12 cellular contexts compared by ENCODE assay signal in the genomic region with DNA sequence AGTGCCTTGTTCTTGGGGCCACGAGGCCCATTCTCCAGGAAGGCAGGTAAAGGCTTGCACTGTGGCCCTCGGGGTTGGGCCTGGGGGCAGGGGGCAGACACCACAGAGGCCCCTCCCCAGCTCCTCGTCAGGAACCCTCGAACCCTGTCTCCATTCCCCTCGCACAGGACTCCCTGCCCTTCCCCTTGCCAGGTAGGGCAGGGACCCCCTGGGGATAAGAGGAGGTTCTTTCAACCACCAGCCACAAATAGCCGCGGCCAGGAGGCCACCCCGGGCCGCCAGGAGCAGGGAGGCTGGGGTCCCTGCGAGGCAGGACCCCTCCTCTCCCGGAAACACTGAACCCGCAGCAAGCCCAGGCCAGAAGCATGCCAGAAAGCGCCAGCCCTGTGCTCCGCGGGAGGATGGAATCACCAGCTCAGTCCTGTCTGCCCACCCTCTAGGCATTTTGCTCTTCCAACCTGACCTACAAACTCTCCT. TPM values are rescaled to one million over a fixed set of nuclear protein-coding genes. Genes with fewer than 3 reads are reported as not detected.
DNase-seq lines count a peak whose midpoint lies in the region; ATAC-seq and TF ChIP-seq lines count a peak whose summit lies in the region.
"Had no signal": no experiment of that assay in that cellular context is flagged by ENCODE, and none has a peak within 500 bp of the region (broad histone marks: within the 10 kb centered on the region; RNA-seq: fewer than 3 reads in every experiment).

No MANE protein-coding gene starts in this region.

- H3K4me1 ChIP-seq in adrenal gland (replicated peaks in 1 of 2) (peaks cover 0 to under 1% of the 10 kb centered on the region in 2 donors), heart left ventricle (peaks cover 0 to 11% (median 0%) of the 10 kb centered on the region in 12 donors), upper lobe of left lung (peaks cover 0 to 11% (median 8%) of the 10 kb centered on the region in 4 donors)

- H3K9me3 ChIP-seq in adrenal gland (replicated peaks in 1 of 3) (no peaks in the 10 kb centered on the region), heart left ventricle (no peaks in the 10 kb centered on the region), upper lobe of left lung (no peaks in the 10 kb centered on the region)
- H3K9me3 ChIP-seq: mucosa of descending colon had no signal

- H3K27ac Mint-ChIP-seq in nephron, result no peak overlapping the region
- H3K27ac Mint-ChIP-seq: activated naive CD8-positive, alpha-beta T cell treated with anti-CD3 and anti-CD28 coated beads, Interleukin-2, amount 50 U/mL, for 24 hours had no signal

- no peaks in the 10 kb centered on the region for H3K27me3 ChIP-seq in adrenal gland
- peaks cover 0 to 26% (median 12%) of the 10 kb centered on the region in 9 donors for H3K27me3 ChIP-seq in heart left ventricle
- peaks cover 0 to 18% (median 8%) of the 10 kb centered on the region in 4 donors for H3K27me3 ChIP-seq in upper lobe of left lung

- intact Hi-C loops in adrenal gland (cut with DNase I) (loop anchor here in 1 of 2 donors (10.0 kb wide), 1 partner anchor 66 kb away; the partner anchor contains the start of gene ALDH3A2), heart left ventricle (cut with DNase I) (no loop called here)

- H3K9me3 Mint-ChIP-seq in nephron, result no peaks in the 10 kb centered on the region
- H3K9me3 Mint-ChIP-seq: activated naive CD8-positive, alpha-beta T cell treated with anti-CD3 and anti-CD28 coated beads, Interleukin-2, amount 50 U/mL, for 24 hours had no signal

- H3K36me3 ChIP-seq in adrenal gland (replicated peaks in 1 of 2) (no peaks in the 10 kb centered on the region), heart left ventricle (no peaks in the 10 kb centered on the region), upper lobe of left lung (no peaks in the 10 kb centered on the region)

- no peaks in the 10 kb centered on the region for H3K4me1 Mint-ChIP-seq in nephron

- H3K4me3 ChIP-seq in adrenal gland (peak overlapping the region in 1 of 4 donors; percentile 68), heart left ventricle (peak overlapping the region in 7 of 12 donors; percentile 46 to 59 (median 54)), upper lobe of left lung (peak overlapping the region in 3 of 4 donors; percentile 36 to 47 (median 46))
- H3K4me3 ChIP-seq: mucosa of descending colon had no signal

- no peaks in the 10 kb centered on the region for H3K36me3 Mint-ChIP-seq in nephron (ENCODE audit: low read depth)

- DNase-seq in adrenal gland (peak in 3 of 7 donors; percentile 38 to 40 (median 40)), heart left ventricle (no peak), upper lobe of left lung (peak in 1 of 2 donors; percentile 70), SW480 (ENCODE audit: low spot score) (no peak), NCI-H1048 (lab: John Stamatoyannopoulos, UW) (no peak), HPDE6-E6E7 (ENCODE audit: extremely low spot score) (no peak)
- DNase-seq: activated CD4-positive, CD25-positive, alpha-beta regulatory T cell treated with anti-CD3 and anti-CD28 coated beads, Interleukin-2, amount 50 U/mL, for 72 hours; activated naive CD8-positive, alpha-beta T cell treated with anti-CD3 and anti-CD28 coated beads, Interleukin-2, amount 50 U/mL, for 24 hours; activated T-cell treated with anti-CD3 and anti-CD28 coated beads for 4 hours; mucosa of descending colon; NCI-H2081 treated with DMSO at 0.1 percent for 48 hours had no signal

- peak overlapping the region; percentile 42 to 75 (median 74) for H3K4me3 Mint-ChIP-seq in nephron
- H3K4me3 Mint-ChIP-seq: activated naive CD8-positive, alpha-beta T cell treated with anti-CD3 and anti-CD28 coated beads, Interleukin-2, amount 50 U/mL, for 24 hours had no signal

- 37 to 91% (median 52%) methylated on average over 1 to 15 of the region's 15 CpGs for WGBS in adrenal gland, 4 donors
- 46 to 52% (median 50%) methylated on average over 14 to 15 of the region's 15 CpGs for WGBS in heart left ventricle, 4 donors
- 44 to 55% methylated on average over 6 to 11 of the region's 15 CpGs for WGBS in upper lobe of left lung, 2 donors

- no peak for TF ChIP-seq POLR2A in adrenal gland (IDR thresholded peaks at IDR 0.05)
- TF ChIP-seq POLR2A in heart left ventricle (IDR thresholded peaks at IDR 0.05), result no peak
- no peak for TF ChIP-seq POLR2A in upper lobe of left lung (IDR thresholded peaks at IDR 0.05)

- no peak for TF ChIP-seq EP300 in upper lobe of left lung (IDR thresholded peaks at IDR 0.05)

- TF ChIP-seq CTCF in adrenal gland (IDR thresholded peaks at IDR 0.05) (no peak), heart left ventricle (IDR thresholded peaks at IDR 0.05) (no peak), nephron (IDR thresholded peaks at IDR 0.05; ENCODE audit: unreplicated experiment in 3 of 3) (no peak), upper lobe of left lung (IDR thresholded peaks at IDR 0.05) (no peak)

- peak in 1 of 4 donors; percentile 11 for ATAC-seq in heart left ventricle
- peak in 1 of 2 donors; percentile 3 for ATAC-seq in upper lobe of left lung (ENCODE audit: low FRiP score in 2 of 2)
- ATAC-seq: activated naive CD8-positive, alpha-beta T cell treated with anti-CD3 and anti-CD28 coated beads, Interleukin-2, amount 50 U/mL, for 24 hours had no signal

- peaks cover 37% of the 10 kb centered on the region for H3K27me3 Mint-ChIP-seq in nephron (ENCODE audit: low read depth)

- H3K27ac ChIP-seq in adrenal gland, result peak overlapping the region; percentile 3 to 94 (median 82)
- H3K27ac ChIP-seq in heart left ventricle, result peak overlapping the region in 1 of 12 donors; percentile 19
- H3K27ac ChIP-seq in upper lobe of left lung, result no peak overlapping the region

RNA-seq across cellular contexts. Expression of gene SLC47A1, which starts 45.6 kb away (rescaled TPM):
- 100 to 1,000 TPM; 126 to 630 (median 218) TPM for total RNA-seq in adrenal gland
- 100 to 1,000 TPM; 104 to 460 (median 150) TPM for polyA plus RNA-seq in adrenal gland
- total RNA-seq in heart left ventricle, result 10 to 100 TPM in 7 of 9 donors, 1 to 10 TPM in 2; 5.8 to 25.5 (median 12.4) TPM
- 1 to 10 TPM; 1.8 to 9.1 TPM for polyA plus RNA-seq in heart left ventricle
- total RNA-seq in upper lobe of left lung, result 10 to 100 TPM in 4 of 6 donors, 1 to 10 TPM in 2; 6.9 to 20.8 (median 12.0) TPM

Comparison
In these comparisons a context has a peak if more than half of its experiments do, and no peak if none do; other contexts are left out.
1. H3K27ac ChIP-seq: peak in adrenal gland (5 of 5); none in upper lobe of left lung (0 of 4).
2. RNA of gene SLC47A1, which starts 45.6 kb away (total RNA-seq): 126 to 630 TPM in adrenal gland; 6.9 to 20.8 TPM in upper lobe of left lung and 5.8 to 25.5 TPM in heart left ventricle; every median in the first group is over 4 times any median in the second.